Comparison of ENCODE assay signal across 9 cellular contexts in genomic region chr20:38337561-38338140, GRCh38. TPM values are rescaled to one million over a fixed set of nuclear protein-coding genes. Genes with fewer than 3 reads are reported as not detected.
DNase-seq lines count a peak whose midpoint lies in the region; ATAC-seq and TF ChIP-seq lines count a peak whose summit lies in the region.
"Had no signal": no experiment of that assay in that cellular context is flagged by ENCODE, and none has a peak within 500 bp of the region (broad histone marks: within the 10 kb centered on the region; RNA-seq: fewer than 3 reads in every experiment).

No MANE protein-coding gene starts in this region.

- H3K9ac ChIP-seq in OCI-LY1 (ENCODE audit: low read length): no peak overlapping the region

- H3K9me3 Mint-ChIP-seq in activated CD8-positive, alpha-beta memory T cell treated with anti-CD3 and anti-CD28 coated beads, Interleukin-2, amount 10 ng/mL, durations not matched to agents 7 days and 5 days (ENCODE audit: low read depth): peaks cover 6% of the 10 kb centered on the region

- WGBS in esophagus muscularis mucosa: 40% methylated on average over 6 of the region's 6 CpGs

- CTCF ChIA-PET in activated CD8-positive, alpha-beta memory T cell treated with anti-CD3 and anti-CD28 coated beads, Interleukin-2, amount 10 ng/mL, durations not matched to agents 7 days and 5 days (lab: Charles Lee): no interaction called here

- intact Hi-C loops in esophagus muscularis mucosa (cut with DNase I): no loop called here

- H2AFZ ChIP-seq in OCI-LY1 (ENCODE audit: low read length): no peak overlapping the region

- H3K27me3 ChIP-seq in OCI-LY1 (ENCODE audit: insufficient read depth, low read length) (no peaks in the 10 kb centered on the region; the same call in 1 of the 2 replicates), esophagus muscularis mucosa (peaks cover 0 to 38% (median 5%) of the 10 kb centered on the region in 4 donors)

- DNase-seq in activated CD8-positive, alpha-beta memory T cell treated with anti-CD3 and anti-CD28 coated beads, Interleukin-2, amount 10 ng/mL, durations not matched to agents 7 days and 5 days: peak; percentile 45
- DNase-seq in activated CD8-positive, alpha-beta memory T cell treated with anti-CD3 and anti-CD28 coated beads, Interleukin-2, amount 50 U/mL, for 4 hours: no peak
- no peak for DNase-seq in esophagus muscularis mucosa (ENCODE audit: extremely low spot score)
- DNase-seq in putamen (ENCODE audit: low spot score): peak; percentile 83
- DNase-seq in T-helper 2 cell: no peak
- no peak for DNase-seq in KG1 (lab: John Stamatoyannopoulos, UW)
- DNase-seq: activated naive CD8-positive, alpha-beta T cell treated with anti-CD3 and anti-CD28 coated beads, Interleukin-2, amount 10 ng/mL, durations not matched to agents 7 days and 5 days had no signal

- no peak overlapping the region for H3K27ac Mint-ChIP-seq in activated CD8-positive, alpha-beta memory T cell treated with anti-CD3 and anti-CD28 coated beads, Interleukin-2, amount 10 ng/mL, durations not matched to agents 7 days and 5 days
- H3K27ac Mint-ChIP-seq: activated naive CD8-positive, alpha-beta T cell treated with anti-CD3 and anti-CD28 coated beads, Interleukin-2, amount 10 ng/mL, durations not matched to agents 7 days and 5 days had no signal

- H3K27ac ChIP-seq in OCI-LY1 (ENCODE audit: low read depth, low read length, poor library complexity, severe bottlenecking) (no peak overlapping the region), esophagus muscularis mucosa (replicated peaks in 1 of 4) (no peak overlapping the region)

- H3K4me2 ChIP-seq in OCI-LY1 (ENCODE audit: low read length): no peak overlapping the region

- TF ChIP-seq CTCF in OCI-LY1 (IDR thresholded peaks at IDR 0.05; ENCODE audit: low read length) (peak; percentile 65), esophagus muscularis mucosa (IDR thresholded peaks at IDR 0.05) (peak; percentile 4 to 30 (median 6))

- H3K36me3 ChIP-seq in OCI-LY1 (ENCODE audit: insufficient read depth, low read length) (no peaks in the 10 kb centered on the region), esophagus muscularis mucosa (no peaks in the 10 kb centered on the region)

- TF ChIP-seq EP300 in esophagus muscularis mucosa (IDR thresholded peaks at IDR 0.05): no peak

- no peaks in the 10 kb centered on the region for H3K9me2 ChIP-seq in OCI-LY1 (ENCODE audit: low read depth, low read length)

- H3K4me1 Mint-ChIP-seq in activated CD8-positive, alpha-beta memory T cell treated with anti-CD3 and anti-CD28 coated beads, Interleukin-2, amount 10 ng/mL, durations not matched to agents 7 days and 5 days: no peaks in the 10 kb centered on the region
- H3K4me1 Mint-ChIP-seq: activated naive CD8-positive, alpha-beta T cell treated with anti-CD3 and anti-CD28 coated beads, Interleukin-2, amount 10 ng/mL, durations not matched to agents 7 days and 5 days had no signal

- ATAC-seq in activated CD8-positive, alpha-beta memory T cell treated with anti-CD3 and anti-CD28 coated beads, Interleukin-2, amount 10 ng/mL, durations not matched to agents 7 days and 5 days: no peak
- no peak for ATAC-seq in GM18867 (IDR thresholded peaks at IDR 0.05; ENCODE audit: unreplicated experiment)

- no peak overlapping the region for H3K4me3 ChIP-seq in OCI-LY1 (ENCODE audit: low read depth, low read length, poor library complexity, severe bottlenecking)
- H3K4me3 ChIP-seq in esophagus muscularis mucosa: no peak overlapping the region

- H4K20me1 ChIP-seq in OCI-LY1 (ENCODE audit: insufficient read depth, low read length): no peaks in the 10 kb centered on the region

- TF ChIP-seq POLR2A in esophagus muscularis mucosa (IDR thresholded peaks at IDR 0.05; ENCODE audit: low read depth): no peak

- H3K36me3 Mint-ChIP-seq in activated CD8-positive, alpha-beta memory T cell treated with anti-CD3 and anti-CD28 coated beads, Interleukin-2, amount 10 ng/mL, durations not matched to agents 7 days and 5 days: no peaks in the 10 kb centered on the region
- H3K36me3 Mint-ChIP-seq: activated naive CD8-positive, alpha-beta T cell treated with anti-CD3 and anti-CD28 coated beads, Interleukin-2, amount 10 ng/mL, durations not matched to agents 7 days and 5 days had no signal

- H3K4me1 ChIP-seq in OCI-LY1 (ENCODE audit: insufficient read depth, low read length, severe bottlenecking) (no peaks in the 10 kb centered on the region), esophagus muscularis mucosa (no peaks in the 10 kb centered on the region)

- peaks cover 43% of the 10 kb centered on the region for H3K27me3 Mint-ChIP-seq in activated CD8-positive, alpha-beta memory T cell treated with anti-CD3 and anti-CD28 coated beads, Interleukin-2, amount 10 ng/mL, durations not matched to agents 7 days and 5 days

- H3K79me2 ChIP-seq in OCI-LY1 (ENCODE audit: insufficient read depth, low read length): no peaks in the 10 kb centered on the region

- H3K4me3 Mint-ChIP-seq in activated CD8-positive, alpha-beta memory T cell treated with anti-CD3 and anti-CD28 coated beads, Interleukin-2, amount 10 ng/mL, durations not matched to agents 7 days and 5 days: no peak overlapping the region
- H3K4me3 Mint-ChIP-seq: activated naive CD8-positive, alpha-beta T cell treated with anti-CD3 and anti-CD28 coated beads, Interleukin-2, amount 10 ng/mL, durations not matched to agents 7 days and 5 days had no signal

- H3K9me3 ChIP-seq in OCI-LY1 (ENCODE audit: low read length) (peaks cover 10% of the 10 kb centered on the region), esophagus muscularis mucosa (peaks cover 0 to 14% (median 11%) of the 10 kb centered on the region in 4 donors)

- no peaks in the 10 kb centered on the region for H3F3A ChIP-seq in OCI-LY1 (ENCODE audit: insufficient read depth, low read length)

RNA-seq across cellular contexts. Expression of gene LBP, which starts 8.6 kb away (rescaled TPM):
- total RNA-seq in activated CD8-positive, alpha-beta memory T cell treated with anti-CD3 and anti-CD28 coated beads, Interleukin-2, amount 10 ng/mL, durations not matched to agents 7 days and 5 days: not detected
- total RNA-seq in esophagus muscularis mucosa: under 1 TPM in 2 of 4 donors, not detected in 2; 0.13 to 0.33 TPM
- total RNA-seq: activated naive CD8-positive, alpha-beta T cell treated with anti-CD3 and anti-CD28 coated beads, Interleukin-2, amount 10 ng/mL, durations not matched to agents 7 days and 5 days had no signal

RNA-seq across cellular contexts. Expression of gene BPI, which starts 33.7 kb away (rescaled TPM):
- not detected for total RNA-seq in activated CD8-positive, alpha-beta memory T cell treated with anti-CD3 and anti-CD28 coated beads, Interleukin-2, amount 10 ng/mL, durations not matched to agents 7 days and 5 days
- under 1 TPM in 2 of 4 donors, not detected in 2; 0.66 to 0.92 TPM for total RNA-seq in esophagus muscularis mucosa
- total RNA-seq: activated naive CD8-positive, alpha-beta T cell treated with anti-CD3 and anti-CD28 coated beads, Interleukin-2, amount 10 ng/mL, durations not matched to agents 7 days and 5 days had no signal

Comparison
In these comparisons a context has a peak if more than half of its experiments do, and no peak if none do; other contexts are left out.
1. DNase-seq: peak in activated CD8-positive, alpha-beta memory T cell treated with anti-CD3 and anti-CD28 coated beads, Interleukin-2, amount 10 ng/mL, durations not matched to agents 7 days and 5 days (single experiment) and putamen (single experiment); none in activated CD8-positive, alpha-beta memory T cell treated with anti-CD3 and anti-CD28 coated beads, Interleukin-2, amount 50 U/mL, for 4 hours (single experiment), esophagus muscularis mucosa (single experiment), T-helper 2 cell (0 of 5) and KG1 (single experiment).